Comparison of ENCODE assay signal across 29 cellular contexts in the genomic region with DNA sequence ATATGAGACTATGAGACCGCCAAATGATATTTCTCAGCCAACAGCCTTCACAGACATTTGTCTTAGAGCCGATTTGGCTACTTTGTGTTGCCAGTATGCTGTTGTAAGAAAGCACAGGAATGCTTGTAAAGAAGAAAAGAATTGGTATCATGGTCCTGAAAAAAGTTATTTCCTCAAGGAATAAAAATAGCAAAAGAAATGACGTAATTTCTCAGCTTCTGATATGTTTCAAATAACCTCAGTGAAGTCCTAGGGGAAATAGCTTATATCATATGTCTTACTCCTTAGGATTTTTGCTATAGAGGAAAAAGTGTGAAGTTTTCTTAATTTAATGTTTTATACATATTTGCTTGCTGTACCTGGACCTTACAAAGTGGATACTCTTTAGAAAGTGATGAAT. TPM values are rescaled to one million over a fixed set of nuclear protein-coding genes. Genes with fewer than 3 reads are reported as not detected.
"Had no signal": no experiment of that assay in that cellular context is flagged by ENCODE, and none has a peak within 500 bp of the region (broad histone marks: within the 10 kb centered on the region; RNA-seq: fewer than 3 reads in every experiment).

No MANE protein-coding gene starts in this region.

- H3K4me1 ChIP-seq: esophagus squamous epithelium, gastrocnemius medialis, lower lobe of right lung, psoas muscle, sigmoid colon, spleen, tibial artery had no signal

- H3K36me3 ChIP-seq: esophagus squamous epithelium, gastrocnemius medialis, lower lobe of right lung, ovary, sigmoid colon, spleen, tibial artery had no signal

- DNase-seq: cortex of kidney; effector memory CD8-positive, alpha-beta T cell; erythroblast; esophagus squamous epithelium; gastrocnemius medialis; head of caudate nucleus; left ventricle myocardium superior; lower lobe of right lung; naive thymus-derived CD8-positive, alpha-beta T cell; nephron progenitor cell; nucleus accumbens; ovary; posterior cingulate gyrus; psoas muscle; right cardiac atrium; sigmoid colon; spleen; stimulated activated CD4-positive, alpha-beta T cell treated with anti-CD3 and anti-CD28 coated beads, Interleukin-4, amount 100 ng/mL, for 4 hours; stimulated activated naive CD8-positive, alpha-beta T cell treated with anti-CD3 and anti-CD28 coated beads, Interleukin-15, Interleukin-2, amounts not matched to agents 100 U/mL and 50 U/mL, for 24 hours; substantia nigra; testis; tibial artery had no signal

- H3K9me3 ChIP-seq: esophagus squamous epithelium, gastrocnemius medialis, lower lobe of right lung, ovary, psoas muscle, sigmoid colon, spleen, testis, tibial artery had no signal

- H3K27me3 ChIP-seq: esophagus squamous epithelium, gastrocnemius medialis, ovary, sigmoid colon, spleen, testis, tibial artery had no signal

- H3K4me3 ChIP-seq: esophagus squamous epithelium, gastrocnemius medialis, lower lobe of right lung, ovary, psoas muscle, sigmoid colon, skin epidermis, spleen, testis, tibial artery had no signal

- H3K27ac ChIP-seq: esophagus squamous epithelium, gastrocnemius medialis, lower lobe of right lung, ovary, psoas muscle, sigmoid colon, skin epidermis, spleen, testis, tibial artery had no signal

- ATAC-seq: effector memory CD8-positive, alpha-beta T cell; gastrocnemius medialis; left ventricle myocardium superior; lower lobe of right lung; naive thymus-derived CD8-positive, alpha-beta T cell; psoas muscle; right cardiac atrium; stimulated activated memory B cell treated with anti-CD40 and anti-IgM and Interleukin-4, amounts not matched to agents 10 μg/mL and 1 μg/mL and 100 μg/mL, for 72 hours; stimulated activated naive CD8-positive, alpha-beta T cell treated with anti-CD3 and anti-CD28 coated beads, Interleukin-15, Interleukin-2, amounts not matched to agents 100 U/mL and 50 U/mL, for 24 hours had no signal

RNA-seq across cellular contexts. Expression of a gene that starts 23.0 kb away (rescaled TPM):
- total RNA-seq: esophagus squamous epithelium; fibroblast of villous mesenchyme; gastrocnemius medialis; glomerular endothelial cell; mesenteric fat pad; myocyte; naive thymus-derived CD8-positive, alpha-beta T cell; psoas muscle; renal cortical epithelial cell; spleen had no signal
